Comparison of ENCODE assay signal across 7 cellular contexts in the genomic region with DNA sequence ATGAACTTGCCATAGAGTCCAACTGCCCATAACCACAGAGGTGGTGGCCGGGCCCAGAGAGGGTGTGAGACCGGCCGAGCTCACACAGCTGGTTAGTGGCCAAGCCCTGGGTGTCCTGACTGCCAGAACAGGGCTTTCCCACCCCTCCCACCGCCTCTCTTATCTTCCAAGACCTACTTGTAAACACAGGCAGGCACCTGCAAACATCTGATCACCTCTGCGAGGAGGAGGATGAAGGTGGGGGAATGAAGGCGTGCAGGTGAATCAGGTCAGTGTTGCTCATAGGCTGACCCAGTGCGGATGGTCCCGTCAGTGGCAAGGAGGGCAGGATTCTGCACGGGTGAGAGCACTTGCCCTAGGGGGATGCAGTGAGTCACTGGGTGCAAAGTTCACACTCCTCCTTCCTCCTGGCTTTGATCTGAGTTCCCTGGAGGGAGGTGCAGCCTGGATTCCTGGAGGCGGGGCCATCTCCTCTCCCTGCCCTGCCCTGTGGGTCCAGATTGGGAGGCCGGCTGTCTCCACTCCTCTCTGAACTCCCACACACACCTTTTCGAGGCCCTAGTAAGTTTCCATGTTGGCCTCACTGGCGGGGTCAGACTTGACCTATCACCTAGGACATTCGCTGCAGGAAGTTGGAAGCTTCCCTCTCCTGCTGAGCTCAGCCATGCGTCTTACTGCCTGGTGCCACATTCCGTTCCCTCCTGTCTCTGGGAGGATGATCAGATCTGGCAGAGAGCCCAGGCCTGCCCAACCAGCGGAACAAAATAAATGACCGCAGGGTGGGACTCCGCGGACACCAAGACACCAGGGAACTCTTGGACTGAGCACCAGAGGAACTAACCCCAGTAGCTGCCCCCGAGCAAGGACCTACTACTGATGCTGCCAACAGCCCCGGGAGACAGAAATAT. TPM values are rescaled to one million over a fixed set of nuclear protein-coding genes. Genes with fewer than 3 reads are reported as not detected.
DNase-seq lines count a peak whose midpoint lies in the region; ATAC-seq and TF ChIP-seq lines count a peak whose summit lies in the region.

No MANE protein-coding gene starts in this region.

- H3K9me3 ChIP-seq in adipocyte (ENCODE audit: control insufficient read depth, low read length) (no peaks in the 10 kb centered on the region), upper lobe of left lung (no peaks in the 10 kb centered on the region)

- H3K36me3 ChIP-seq in adipocyte (ENCODE audit: control insufficient read depth, insufficient read depth, low read length, severe bottlenecking) (no peaks in the 10 kb centered on the region), kidney epithelial cell (ENCODE audit: control insufficient read depth, insufficient read depth, low read length) (no peaks in the 10 kb centered on the region), upper lobe of left lung (no peaks in the 10 kb centered on the region)

- H3K4me1 ChIP-seq in adipocyte (ENCODE audit: control insufficient read depth, insufficient read depth, low read length): peaks cover 61% of the 10 kb centered on the region
- H3K4me1 ChIP-seq in upper lobe of left lung: peaks cover 29 to 36% (median 33%) of the 10 kb centered on the region in 4 donors

- H3K9ac ChIP-seq in adipocyte (ENCODE audit: low read length): peak overlapping the region; percentile 86

- peak; percentile 61 to 77 for ATAC-seq in upper lobe of left lung (ENCODE audit: low FRiP score in 2 of 2)
- ATAC-seq in HG03521 (IDR thresholded peaks at IDR 0.05; ENCODE audit: unreplicated experiment): no peak
- no peak for ATAC-seq in GM19324 (IDR thresholded peaks at IDR 0.05; ENCODE audit: low FRiP score, unreplicated experiment)

- DNase-seq in HuH-7 (ENCODE audit: low spot score) (peak; percentile 80), adipocyte (ENCODE audit: low read depth) (peak; percentile 55), kidney epithelial cell (ENCODE audit: low read depth) (peak; percentile 78), upper lobe of left lung (peak in 1 of 2 donors; percentile 67)
- DNase-seq in activated CD4-positive, CD25-positive, alpha-beta regulatory T cell (lab: John Stamatoyannopoulos, UW): no peak

- peak overlapping the region; percentile 62 to 80 (median 74) for H3K27ac ChIP-seq in upper lobe of left lung

- no peak for TF ChIP-seq POLR2A in upper lobe of left lung (IDR thresholded peaks at IDR 0.05)

- H3K27me3 ChIP-seq in adipocyte (replicated peaks; ENCODE audit: control insufficient read depth, insufficient read depth, low read length) (no peaks in the 10 kb centered on the region), kidney epithelial cell (ENCODE audit: control insufficient read depth, insufficient read depth, low read length) (no peaks in the 10 kb centered on the region), upper lobe of left lung (no peaks in the 10 kb centered on the region)

- no peak for TF ChIP-seq CTCF in kidney epithelial cell (IDR thresholded peaks at IDR 0.05; ENCODE audit: insufficient read depth, low read length, poor library complexity, severe bottlenecking)
- no peak for TF ChIP-seq CTCF in upper lobe of left lung (IDR thresholded peaks at IDR 0.05)

- H3K4me3 ChIP-seq in adipocyte (ENCODE audit: low read length) (peak overlapping the region; percentile 49), kidney epithelial cell (ENCODE audit: low read depth, low read length) (no peak overlapping the region), upper lobe of left lung (no peak overlapping the region)

- TF ChIP-seq EP300 in upper lobe of left lung (IDR thresholded peaks at IDR 0.05): peak in 1 of 4 donors; percentile 69

- WGBS in upper lobe of left lung, 2 donors: 41 to 58% methylated on average over 16 to 22 of the region's 22 CpGs

RNA-seq across cellular contexts. Expression of gene UQCRHL, which starts 7.3 kb away (rescaled TPM):
- total RNA-seq in kidney epithelial cell (1.8 and 1.9 TPM in 2 replicates), upper lobe of left lung (1 to 10 TPM in 5 of 6 donors, under 1 TPM in 1; 0.57 to 2.1 (median 1.1) TPM)

RNA-seq across cellular contexts. Expression of gene FBLIM1, which starts 41.6 kb away (rescaled TPM):
- 364 and 458 TPM in 2 replicates for total RNA-seq in kidney epithelial cell
- 10 to 100 TPM; 11.2 to 51.3 (median 35.1) TPM for total RNA-seq in upper lobe of left lung

RNA-seq across cellular contexts. Expression of gene SPEN, which starts 47.3 kb away (rescaled TPM):
- total RNA-seq in kidney epithelial cell (24.0 and 29.1 TPM in 2 replicates), upper lobe of left lung (10 to 100 TPM; 41.5 to 73.3 (median 51.3) TPM)

RNA-seq across cellular contexts. Expression of gene TMEM82, which starts 57.9 kb away (rescaled TPM):
- total RNA-seq in kidney epithelial cell (not detected in 2 replicates), upper lobe of left lung (not detected)

Comparison
In these comparisons a context has a peak if more than half of its experiments do, and no peak if none do; other contexts are left out.
1. DNase-seq: peak in HuH-7 (single experiment), adipocyte (single experiment) and kidney epithelial cell (single experiment); none in activated CD4-positive, CD25-positive, alpha-beta regulatory T cell (0 of 4).
2. ATAC-seq: peak in upper lobe of left lung (2 of 2); none in HG03521 (single experiment) and GM19324 (single experiment).